In genomic region chr6:139981810-139982550, GRCh38 we compare ENCODE assay signal across 8 cellular contexts.
DNase-seq lines count a peak whose midpoint lies in the region; ATAC-seq lines count a peak whose summit lies in the region.

No MANE protein-coding gene starts in this region.

- DNase-seq in EL = peak; percentile 81
- DNase-seq in NCI-H446 treated with DMSO at 0.1 percent for 48 hours (lab: John Stamatoyannopoulos, UW) = peak; percentile 74
- DNase-seq in dedifferentiated amniotic fluid mesenchymal stem cell (ENCODE audit: extremely low spot score) = peak; percentile 52
- peak; percentile 80 for DNase-seq in myocyte (ENCODE audit: low read depth)
- no peak for DNase-seq in activated CD8-positive, alpha-beta memory T cell treated with anti-CD3 and anti-CD28 coated beads, Interleukin-2, amount 50 U/mL, for 4 hours
- no peak for DNase-seq in activated effector memory CD4-positive, alpha-beta T cell treated with anti-CD3 and anti-CD28 coated beads, Interleukin-2, amount 50 U/mL, for 16 hours
- no peak for DNase-seq in stimulated activated CD4-positive, alpha-beta T cell treated with anti-CD3 and anti-CD28 coated beads, Interleukin-1b, Interleukin-23, amount 100 ng/mL, for 48 hours

- ATAC-seq in GM19351 (IDR thresholded peaks at IDR 0.05; ENCODE audit: unreplicated experiment) = no peak

Comparison
In these comparisons a context has a peak if more than half of its experiments do, and no peak if none do; other contexts are left out.
1. DNase-seq: peak in EL (single experiment), NCI-H446 treated with DMSO at 0.1 percent for 48 hours (single experiment), dedifferentiated amniotic fluid mesenchymal stem cell (single experiment) and myocyte (single experiment); none in activated CD8-positive, alpha-beta memory T cell treated with anti-CD3 and anti-CD28 coated beads, Interleukin-2, amount 50 U/mL, for 4 hours (single experiment), activated effector memory CD4-positive, alpha-beta T cell treated with anti-CD3 and anti-CD28 coated beads, Interleukin-2, amount 50 U/mL, for 16 hours (single experiment) and stimulated activated CD4-positive, alpha-beta T cell treated with anti-CD3 and anti-CD28 coated beads, Interleukin-1b, Interleukin-23, amount 100 ng/mL, for 48 hours (single experiment).